1 cellular context compared by ENCODE assay signal in genomic region chr5:177094224-177095087, GRCh38.
A peak's percentile ranks its signal among the peaks of the same experiment; 100 is the strongest.
TF ChIP-seq lines count a peak whose summit lies in the region.

No MANE protein-coding gene starts in this region.

TF ChIP-seq in HepG2, 621 proteins besides CTCF, POLR2A, EP300 and RAD21 (continued from another document and continues in another):
- TF ChIP-seq ZFP91 (CRISPR knock-in tag; IDR thresholded peaks at IDR 0.05; ENCODE audit: borderline replicate concordance) (peak; percentile 59; the same call in 1 of the 2 replicates), ARID2 (CRISPR knock-in tag; IDR thresholded peaks at IDR 0.05; ENCODE audit: borderline replicate concordance) (no peak), ARID5B (CRISPR knock-in tag; IDR thresholded peaks at IDR 0.05) (peak; percentile 76), TFDP2 (CRISPR knock-in tag; IDR thresholded peaks at IDR 0.05) (0 out of 2 replicates have a peak, but pooled peaks have one; percentile 18), ZNF792 (CRISPR knock-in tag; IDR thresholded peaks at IDR 0.05) (peak; percentile 61; the same call in 1 of the 2 replicates), ZNF556 (CRISPR knock-in tag; IDR thresholded peaks at IDR 0.05; ENCODE audit: borderline replicate concordance) (peak; percentile 52; the same call in 1 of the 2 replicates), TEAD3 (CRISPR knock-in tag; optimal IDR thresholded peaks at IDR 0.05; ENCODE audit: borderline replicate concordance) (peak; percentile 75), PBX2 (CRISPR knock-in tag; IDR thresholded peaks at IDR 0.05) (no peak), ZC3H13 (CRISPR knock-in tag; IDR thresholded peaks at IDR 0.05) (peak; percentile 59; the same call in 1 of the 2 replicates), CEBPG (CRISPR knock-in tag; IDR thresholded peaks at IDR 0.05) (peak; percentile 95), ZNF770 (CRISPR knock-in tag; IDR thresholded peaks at IDR 0.05) (peak; percentile 87), KDM2A (CRISPR knock-in tag; IDR thresholded peaks at IDR 0.05; ENCODE audit: borderline replicate concordance, low read depth) (0 out of 2 replicates have a peak, but pooled peaks have one; percentile 36), HNF1A (IDR thresholded peaks at IDR 0.05; ENCODE audit: low read depth) (peak; percentile 59), HNF1A (CRISPR knock-in tag; IDR thresholded peaks at IDR 0.05; ENCODE audit: borderline replicate concordance) (peak; percentile 88), GATAD1 (CRISPR knock-in tag; IDR thresholded peaks at IDR 0.05) (peak; percentile 48; the same call in 1 of the 2 replicates), SOX13 (IDR thresholded peaks at IDR 0.05) (no peak), SOX13 (CRISPR knock-in tag; conservative IDR thresholded peaks at IDR 0.05 in 1 of 2, IDR thresholded peaks at IDR 0.05 in 1 of 2) (peak in 1 of 2 experiments; percentile 72; a peak in 2 of 4 replicates), HOXA3 (CRISPR knock-in tag; IDR thresholded peaks at IDR 0.05) (peak; percentile 83), ZBTB33 (CRISPR knock-in tag; IDR thresholded peaks at IDR 0.05) (peak; percentile 86), BORCS8-MEF2B (CRISPR knock-in tag; IDR thresholded peaks at IDR 0.05) (peak; percentile 83), FOXA3 (CRISPR knock-in tag; IDR thresholded peaks at IDR 0.05) (peak; percentile 56), HMG20B (CRISPR knock-in tag; conservative IDR thresholded peaks at IDR 0.05) (0 out of 2 replicates have a peak, but pooled peaks have one; percentile 63), CHD4 (IDR thresholded peaks at IDR 0.05; ENCODE audit: borderline replicate concordance, low read length) (no peak), KDM4B (CRISPR knock-in tag; IDR thresholded peaks at IDR 0.05) (0 out of 2 replicates have a peak, but pooled peaks have one; percentile 30), SYNCRIP (IDR thresholded peaks at IDR 0.05; ENCODE audit: insufficient read depth, low read depth, low read length) (no peak), FOXP1 (IDR thresholded peaks at IDR 0.05) (no peak), FOXP1 (CRISPR knock-in tag; IDR thresholded peaks at IDR 0.05) (peak; percentile 38; the same call in 1 of the 2 replicates), RXRB (CRISPR knock-in tag; IDR thresholded peaks at IDR 0.05; ENCODE audit: borderline replicate concordance) (peak; percentile 75), TP53 (CRISPR knock-in tag; conservative IDR thresholded peaks at IDR 0.05) (no peak), ZNF616 (CRISPR knock-in tag; IDR thresholded peaks at IDR 0.05; ENCODE audit: low read depth) (no peak), ZNF33A (CRISPR knock-in tag; IDR thresholded peaks at IDR 0.05; ENCODE audit: borderline replicate concordance) (no peak), ZNF460 (CRISPR knock-in tag; IDR thresholded peaks at IDR 0.05; ENCODE audit: borderline replicate concordance) (peak; percentile 46; the same call in 1 of the 2 replicates), ZNF543 (CRISPR knock-in tag; IDR thresholded peaks at IDR 0.05) (peak; percentile 42; the same call in 1 of the 2 replicates), U2AF2 (IDR thresholded peaks at IDR 0.05; ENCODE audit: low read depth, low read length) (no peak), MTA1 (CRISPR knock-in tag; IDR thresholded peaks at IDR 0.05; ENCODE audit: borderline replicate concordance) (peak; percentile 80; the same call in 1 of the 2 replicates), SOX5 (CRISPR knock-in tag; IDR thresholded peaks at IDR 0.05; ENCODE audit: borderline replicate concordance) (peak; percentile 51; the same call in 1 of the 2 replicates), ZNF317 (CRISPR knock-in tag; IDR thresholded peaks at IDR 0.05) (peak; percentile 62), ZNF10 (CRISPR knock-in tag; IDR thresholded peaks at IDR 0.05; ENCODE audit: borderline replicate concordance, low read depth) (no peak), MAFF (IDR thresholded peaks at IDR 0.05; ENCODE audit: low read depth, low read length) (0 out of 2 replicates have a peak, but pooled peaks have one; percentile 15), MLX (CRISPR knock-in tag; IDR thresholded peaks at IDR 0.05) (no peak), TCF7L2 (IDR thresholded peaks at IDR 0.05; ENCODE audit: low read depth, low read length) (no peak), ZBTB7B (CRISPR knock-in tag; IDR thresholded peaks at IDR 0.05) (peak; percentile 74; the same call in 1 of the 2 replicates), REPIN1 (CRISPR knock-in tag; IDR thresholded peaks at IDR 0.05; ENCODE audit: borderline replicate concordance, low read depth) (peak; percentile 89), HCFC1 (IDR thresholded peaks at IDR 0.05; ENCODE audit: low read depth, low read length) (no peak)
